In the genomic region with DNA sequence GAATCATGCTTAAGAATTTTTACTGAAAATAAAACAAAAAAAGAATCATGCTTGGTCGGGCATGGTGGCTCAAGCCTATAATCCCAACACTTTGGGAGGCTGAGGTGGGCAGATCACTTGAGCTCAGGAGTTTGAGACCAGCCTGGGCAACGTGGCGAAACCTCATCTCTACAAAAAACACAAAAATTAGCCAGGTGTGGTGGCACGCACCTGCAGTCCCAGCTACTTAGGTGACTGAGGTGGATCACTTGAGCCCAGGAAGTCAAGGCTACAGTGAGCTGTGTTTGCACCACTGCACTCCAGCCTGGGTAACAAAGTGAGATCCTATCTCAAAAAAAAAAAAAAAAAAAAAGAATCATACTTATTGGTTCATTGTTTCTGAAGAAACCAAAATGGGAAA, we compare ENCODE assay signal across 15 cellular contexts. TPM values are rescaled to one million over a fixed set of nuclear protein-coding genes. Genes with fewer than 3 reads are reported as not detected.
"Had no signal": no experiment of that assay in that cellular context is flagged by ENCODE, and none has a peak within 500 bp of the region (broad histone marks: within the 10 kb centered on the region; RNA-seq: fewer than 3 reads in every experiment).

No MANE protein-coding gene starts in this region.

RNA-seq across cellular contexts. Expression of a gene that starts 55.9 kb away (rescaled TPM):
- total RNA-seq: activated B cell treated with CpG ODN at 0.5 μM for 24 hours; activated CD4-positive, alpha-beta memory T cell treated with anti-CD3 and anti-CD28 coated beads for 36 hours; activated CD4-positive, alpha-beta memory T cell treated with anti-CD3 and anti-CD28 coated beads, Interleukin-2, amount 10 ng/mL, durations not matched to agents 7 days and 5 days; activated CD4-positive, alpha-beta T cell treated with anti-CD3 and anti-CD28 coated beads for 36 hours; activated CD4-positive, alpha-beta T cell treated with anti-CD3 and anti-CD28 coated beads, Interleukin-2, amount 10 ng/mL, durations not matched to agents 24 days and 14 days; activated CD4-positive, alpha-beta T cell treated with anti-CD3 and anti-CD28 coated beads, Interleukin-2, amount 10 ng/mL, durations not matched to agents 7 days and 5 days; activated CD8-positive, alpha-beta memory T cell treated with anti-CD3 and anti-CD28 coated beads for 36 hours; activated CD8-positive, alpha-beta memory T cell treated with anti-CD3 and anti-CD28 coated beads, Interleukin-2, amount 10 ng/mL, durations not matched to agents 7 days and 5 days; activated CD8-positive, alpha-beta T cell treated with anti-CD3 and anti-CD28 coated beads for 36 hours; activated CD8-positive, alpha-beta T cell treated with anti-CD3 and anti-CD28 coated beads, Interleukin-2, amount 10 ng/mL, durations not matched to agents 7 days and 5 days; T-cell; T-helper 1 cell treated with Interleukin-12 subunit alpha and Interleukin-12 subunit beta and Interleukin-4 antibody, amounts not matched to agents 30 ng/mL and 1 ng/mL, for 36 hours; T-helper 17 cell; T-helper 2 cell treated with Interferon-gamma antibody and Interleukin-4, amounts not matched to agents 100 ng/mL and 5 ng/mL, for 36 hours; WTC11 had no signal
